In genomic region chr2:238060096-238060541, GRCh38 we compare ENCODE assay signal across 8 cellular contexts. TPM values are rescaled to one million over a fixed set of nuclear protein-coding genes. Genes with fewer than 3 reads are reported as not detected.
DNase-seq lines count a peak whose midpoint lies in the region; ATAC-seq, FAIRE-seq and TF ChIP-seq lines count a peak whose summit lies in the region.

No MANE protein-coding gene starts in this region.

- peak overlapping the region; percentile 88 to 92 (median 89) for H3K4me3 Mint-ChIP-seq in CD4-positive, CD25-positive, alpha-beta regulatory T cell
- peak overlapping the region; percentile 94 for H3K4me3 Mint-ChIP-seq in activated naive CD8-positive, alpha-beta T cell treated with anti-CD3 and anti-CD28 coated beads, Interleukin-2, amount 50 U/mL, for 24 hours

- no peaks in the 10 kb centered on the region for H3K9me1 ChIP-seq in keratinocyte (ENCODE audit: control insufficient read depth, extremely low read depth, insufficient read depth, low read length)

- no peak for FAIRE-seq in keratinocyte (lab: Jason Lieb, UNC)

- H3K9me3 ChIP-seq in CD4-positive, CD25-positive, alpha-beta regulatory T cell (ENCODE audit: control insufficient read depth in 2 of 2, low read length in 2 of 2), result no peaks in the 10 kb centered on the region
- H3K9me3 ChIP-seq in keratinocyte (ENCODE audit: control insufficient read depth, low read depth, low read length), result no peaks in the 10 kb centered on the region
- no peaks in the 10 kb centered on the region for H3K9me3 ChIP-seq in thoracic aorta

- no peak for TF ChIP-seq CTCF in keratinocyte (optimal IDR thresholded peaks at IDR 0.05 in 1 of 3, IDR thresholded peaks at IDR 0.05 in 1 of 3, conservative IDR thresholded peaks at IDR 0.05 in 1 of 3; ENCODE audit: extremely low read depth in 1 of 3, insufficient read depth in 2 of 3, low read length in 3 of 3)
- TF ChIP-seq CTCF in thoracic aorta (IDR thresholded peaks at IDR 0.05), result no peak

- H3K36me3 Mint-ChIP-seq in CD4-positive, CD25-positive, alpha-beta regulatory T cell, result peaks cover 3% of the 10 kb centered on the region
- H3K36me3 Mint-ChIP-seq in activated naive CD8-positive, alpha-beta T cell treated with anti-CD3 and anti-CD28 coated beads, Interleukin-2, amount 50 U/mL, for 24 hours (ENCODE audit: low read depth), result peaks cover 44% of the 10 kb centered on the region

- no peaks in the 10 kb centered on the region for H4K20me1 ChIP-seq in keratinocyte (ENCODE audit: control insufficient read depth, extremely low read depth, insufficient read depth, low read length)

- peak overlapping the region; percentile 2 for H2AFZ ChIP-seq in keratinocyte (ENCODE audit: control insufficient read depth, low read length)

- H3K36me3 ChIP-seq in CD4-positive, CD25-positive, alpha-beta regulatory T cell (ENCODE audit: control insufficient read depth, insufficient read depth, low read length), result peaks cover 5% of the 10 kb centered on the region
- H3K36me3 ChIP-seq in keratinocyte (ENCODE audit: control insufficient read depth in 2 of 2, extremely low read depth in 1 of 2, insufficient read depth in 2 of 2, low read length in 2 of 2) (peaks cover 4 to 10% of the 10 kb centered on the region in 2 experiments), thoracic aorta (no peaks in the 10 kb centered on the region)

- peaks cover 22 to 49% (median 30%) of the 10 kb centered on the region in 4 donors for H3K4me1 Mint-ChIP-seq in CD4-positive, CD25-positive, alpha-beta regulatory T cell
- H3K4me1 Mint-ChIP-seq in activated naive CD8-positive, alpha-beta T cell treated with anti-CD3 and anti-CD28 coated beads, Interleukin-2, amount 50 U/mL, for 24 hours, result peaks cover 53% of the 10 kb centered on the region

- no peak for ATAC-seq in CD4-positive, CD25-positive, alpha-beta regulatory T cell (ENCODE audit: low read depth in 2 of 2)
- ATAC-seq in activated naive CD8-positive, alpha-beta T cell treated with anti-CD3 and anti-CD28 coated beads, Interleukin-2, amount 50 U/mL, for 24 hours, result no peak
- ATAC-seq in thoracic aorta (ENCODE audit: insufficient number of reproducible peaks, low FRiP score, low read depth), result no peak

- H3K27ac ChIP-seq in CD4-positive, CD25-positive, alpha-beta regulatory T cell (ENCODE audit: insufficient read depth, low read length, poor library complexity, severe bottlenecking), result peak overlapping the region; percentile 81
- H3K27ac ChIP-seq in keratinocyte (ENCODE audit: control insufficient read depth, insufficient read depth, low read length) (peak overlapping the region; percentile 47), thoracic aorta (peak overlapping the region; percentile 83 to 92)

- DNase-seq in CD4-positive, CD25-positive, alpha-beta regulatory T cell, result peak in 1 of 3 donors; percentile 18
- DNase-seq in HT1080 (ENCODE audit: low read depth) (peak; percentile 32), keratinocyte (ENCODE audit: low read depth, low spot score) (no peak), thoracic aorta (ENCODE audit: low spot score) (no peak), NCI-H187 treated with DMSO at 0.1 percent for 48 hours (lab: John Stamatoyannopoulos, UW) (no peak), mucosa of gallbladder (ENCODE audit: low spot score) (no peak)
- DNase-seq in activated naive CD8-positive, alpha-beta T cell treated with anti-CD3 and anti-CD28 coated beads, Interleukin-2, amount 50 U/mL, for 24 hours, result no peak
- no peak for DNase-seq in effector CD4-positive, alpha-beta T cell

- peaks cover 13% of the 10 kb centered on the region for H3K79me2 ChIP-seq in keratinocyte (ENCODE audit: control insufficient read depth, insufficient read depth, low read length)

- H3K4me2 ChIP-seq in keratinocyte (ENCODE audit: control insufficient read depth, extremely low read depth, insufficient read depth, low read depth, low read length), result peak overlapping the region; percentile 91

- dilution Hi-C loops in keratinocyte (cut with MboI; ENCODE audit: extremely low pct_ligation_motif_present, low sequenced_read_pairs), result no loop called here

- peaks cover 19% of the 10 kb centered on the region for H3K27me3 Mint-ChIP-seq in CD4-positive, CD25-positive, alpha-beta regulatory T cell
- H3K27me3 Mint-ChIP-seq in activated naive CD8-positive, alpha-beta T cell treated with anti-CD3 and anti-CD28 coated beads, Interleukin-2, amount 50 U/mL, for 24 hours, result peaks cover 23% of the 10 kb centered on the region

- H3K27ac Mint-ChIP-seq in CD4-positive, CD25-positive, alpha-beta regulatory T cell, result peak overlapping the region; percentile 92 to 96 (median 94)
- H3K27ac Mint-ChIP-seq in activated naive CD8-positive, alpha-beta T cell treated with anti-CD3 and anti-CD28 coated beads, Interleukin-2, amount 50 U/mL, for 24 hours, result peak overlapping the region; percentile 89

- H3K27me3 ChIP-seq in CD4-positive, CD25-positive, alpha-beta regulatory T cell (ENCODE audit: control insufficient read depth, insufficient read depth, low read length), result peaks cover 3% of the 10 kb centered on the region
- H3K27me3 ChIP-seq in keratinocyte (ENCODE audit: control insufficient read depth, extremely low read depth, insufficient read depth, low read length) (no peaks in the 10 kb centered on the region), thoracic aorta (replicated peaks; ENCODE audit: insufficient read depth) (no peaks in the 10 kb centered on the region)

- H3K4me3 ChIP-seq in CD4-positive, CD25-positive, alpha-beta regulatory T cell (ENCODE audit: low read depth, low read length), result peak overlapping the region; percentile 86
- H3K4me3 ChIP-seq in keratinocyte (ENCODE audit: control insufficient read depth in 2 of 3, extremely low read depth in 1 of 3, insufficient read depth in 2 of 3, low read depth in 1 of 3, low read length in 3 of 3), result peak overlapping the region; percentile 54 to 79 (median 67)
- peak overlapping the region; percentile 80 for H3K4me3 ChIP-seq in thoracic aorta

- H3K9me3 Mint-ChIP-seq in CD4-positive, CD25-positive, alpha-beta regulatory T cell, result peaks cover 0 to 1% (median 0%) of the 10 kb centered on the region in 7 donors
- peaks cover 4% of the 10 kb centered on the region for H3K9me3 Mint-ChIP-seq in activated naive CD8-positive, alpha-beta T cell treated with anti-CD3 and anti-CD28 coated beads, Interleukin-2, amount 50 U/mL, for 24 hours

- peak overlapping the region; percentile 74 for H3K9ac ChIP-seq in keratinocyte (ENCODE audit: control insufficient read depth, extremely low read depth, insufficient read depth, low read length)

- H3K4me1 ChIP-seq in CD4-positive, CD25-positive, alpha-beta regulatory T cell (ENCODE audit: control insufficient read depth, insufficient read depth, low read length, poor library complexity, severe bottlenecking), result peaks cover 23% of the 10 kb centered on the region
- H3K4me1 ChIP-seq in keratinocyte (ENCODE audit: control insufficient read depth, extremely low read depth, insufficient read depth, low read length) (peaks cover 13% of the 10 kb centered on the region), thoracic aorta (ENCODE audit: control insufficient read depth in 1 of 2, low read depth in 2 of 2) (peaks cover 6 to 20% of the 10 kb centered on the region in 2 donors)

RNA-seq across cellular contexts. Expression of gene SCLY, which starts 0.7 kb away (rescaled TPM):
- total RNA-seq in CD4-positive, CD25-positive, alpha-beta regulatory T cell, result 16.0 TPM
- 10 to 100 TPM; 10.3 to 17.8 (median 13.5) TPM for polyA plus RNA-seq in CD4-positive, CD25-positive, alpha-beta regulatory T cell
- 49.4 and 51.2 TPM in 2 replicates for total RNA-seq in HT1080 (2014; rRNA removed; shearing (Covaris generic))
- polyA plus RNA-seq in HT1080 (2015; cell fraction: cytosol; rRNA removed), result 24.1 and 30.7 TPM in 2 replicates
- 32.1 and 33.5 TPM in 2 replicates for polyA plus RNA-seq in HT1080 (2015; cell fraction: nucleus; rRNA removed)
- 11.4 to 11.9 TPM (median 11.8 TPM) in 3 replicates for polyA plus RNA-seq in keratinocyte
- polyA plus RNA-seq in keratinocyte (2011; ENCODE audit: low read depth), result 3.2 TPM
- polyA plus RNA-seq in keratinocyte (2011; cell fraction: cytosol; rRNA removed), result 10.3 and 12.1 TPM in 2 replicates
- polyA plus RNA-seq in keratinocyte (2011; cell fraction: nucleus; rRNA removed), result 14.2 and 15.5 TPM in 2 replicates
- 5.4 and 13.8 TPM in 2 replicates for polyA plus RNA-seq in keratinocyte (2012; ENCODE audit: low replicate concordance)
- polyA minus RNA-seq in keratinocyte, result 11.0 to 21.0 TPM (median 15.0 TPM) in 3 replicates
- 18.4 TPM for polyA minus RNA-seq in keratinocyte (2011; cell fraction: cytosol; rRNA and poly(A)+ RNA removed)
- 8.4 and 13.3 TPM in 2 replicates for polyA minus RNA-seq in keratinocyte (2011; cell fraction: nucleus; rRNA and poly(A)+ RNA removed)
- 10 to 100 TPM; 13.3 to 33.7 TPM for total RNA-seq in thoracic aorta
- 29.1 TPM for total RNA-seq in mucosa of gallbladder

RNA-seq across cellular contexts. Expression of gene ESPNL, which starts 40.0 kb away (rescaled TPM):
- total RNA-seq in CD4-positive, CD25-positive, alpha-beta regulatory T cell, result not detected
- polyA plus RNA-seq in CD4-positive, CD25-positive, alpha-beta regulatory T cell, result not detected
- total RNA-seq in HT1080 (2014; rRNA removed; shearing (Covaris generic)), result 0.27 and 0.85 TPM in 2 replicates
- 1.2 and 1.3 TPM in 2 replicates for polyA plus RNA-seq in HT1080 (2015; cell fraction: cytosol; rRNA removed)
- 1.5 and 1.8 TPM in 2 replicates for polyA plus RNA-seq in HT1080 (2015; cell fraction: nucleus; rRNA removed)
- 0.14 to 0.19 TPM (median 0.16 TPM) in 3 replicates for polyA plus RNA-seq in keratinocyte
- polyA plus RNA-seq in keratinocyte (2011; ENCODE audit: low read depth), result not detected
- 0.04 and 0.16 TPM in 2 replicates for polyA plus RNA-seq in keratinocyte (2011; cell fraction: cytosol; rRNA removed)
- polyA plus RNA-seq in keratinocyte (2011; cell fraction: nucleus; rRNA removed), result 0.09 and 0.19 TPM in 2 replicates
- polyA plus RNA-seq in keratinocyte (2012; ENCODE audit: low replicate concordance), result 0.03 and 0.28 TPM in 2 replicates
- 0.13 to 0.20 TPM (median 0.20 TPM) in 3 replicates for polyA minus RNA-seq in keratinocyte
- 0.58 TPM for polyA minus RNA-seq in keratinocyte (2011; cell fraction: cytosol; rRNA and poly(A)+ RNA removed)
- polyA minus RNA-seq in keratinocyte (2011; cell fraction: nucleus; rRNA and poly(A)+ RNA removed), result 0.21 TPM in 1 of 2 replicates, not detected in the other
- total RNA-seq in thoracic aorta, result under 1 TPM in 1 of 2 donors, not detected in 1; 0.35 TPM
- 0.49 TPM for total RNA-seq in mucosa of gallbladder
